1 cellular context compared by ENCODE assay signal in the genomic region with DNA sequence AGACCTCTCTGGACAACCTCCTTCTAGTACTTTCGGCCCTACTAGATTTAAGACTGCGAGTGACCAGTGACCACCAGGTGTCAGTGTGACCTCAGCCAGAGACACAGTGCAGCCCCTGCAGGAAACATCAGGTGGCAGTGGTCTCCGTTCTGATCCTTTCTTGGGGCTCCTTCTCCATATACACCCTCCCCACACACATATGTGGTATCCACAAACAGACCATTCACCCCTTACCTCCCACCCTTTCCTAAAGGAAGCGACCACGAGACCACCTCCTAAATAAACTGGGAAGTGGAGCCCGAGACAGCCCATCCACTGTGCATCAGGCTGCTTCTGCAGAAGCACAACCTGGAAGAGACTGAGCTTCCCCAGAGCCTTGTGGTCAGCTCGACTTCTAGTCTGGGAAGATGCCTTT.
TF ChIP-seq lines count a peak whose summit lies in the region.

No MANE protein-coding gene starts in this region.

TF ChIP-seq in K562, 482 proteins besides CTCF, POLR2A, EP300 and RAD21 (continued from another document and continues in another):
- TF ChIP-seq, protein P1, sequence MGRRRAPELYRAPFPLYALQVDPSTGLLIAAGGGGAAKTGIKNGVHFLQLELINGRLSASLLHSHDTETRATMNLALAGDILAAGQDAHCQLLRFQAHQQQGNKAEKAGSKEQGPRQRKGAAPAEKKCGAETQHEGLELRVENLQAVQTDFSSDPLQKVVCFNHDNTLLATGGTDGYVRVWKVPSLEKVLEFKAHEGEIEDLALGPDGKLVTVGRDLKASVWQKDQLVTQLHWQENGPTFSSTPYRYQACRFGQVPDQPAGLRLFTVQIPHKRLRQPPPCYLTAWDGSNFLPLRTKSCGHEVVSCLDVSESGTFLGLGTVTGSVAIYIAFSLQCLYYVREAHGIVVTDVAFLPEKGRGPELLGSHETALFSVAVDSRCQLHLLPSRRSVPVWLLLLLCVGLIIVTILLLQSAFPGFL (CRISPR knock-in tag; IDR thresholded peaks at IDR 0.05), result no peak
- TF ChIP-seq, protein P2, sequence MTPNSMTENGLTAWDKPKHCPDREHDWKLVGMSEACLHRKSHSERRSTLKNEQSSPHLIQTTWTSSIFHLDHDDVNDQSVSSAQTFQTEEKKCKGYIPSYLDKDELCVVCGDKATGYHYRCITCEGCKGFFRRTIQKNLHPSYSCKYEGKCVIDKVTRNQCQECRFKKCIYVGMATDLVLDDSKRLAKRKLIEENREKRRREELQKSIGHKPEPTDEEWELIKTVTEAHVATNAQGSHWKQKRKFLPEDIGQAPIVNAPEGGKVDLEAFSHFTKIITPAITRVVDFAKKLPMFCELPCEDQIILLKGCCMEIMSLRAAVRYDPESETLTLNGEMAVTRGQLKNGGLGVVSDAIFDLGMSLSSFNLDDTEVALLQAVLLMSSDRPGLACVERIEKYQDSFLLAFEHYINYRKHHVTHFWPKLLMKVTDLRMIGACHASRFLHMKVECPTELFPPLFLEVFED (CRISPR knock-in tag; conservative IDR thresholded peaks at IDR 0.05), result no peak
- TF ChIP-seq, protein P3, sequence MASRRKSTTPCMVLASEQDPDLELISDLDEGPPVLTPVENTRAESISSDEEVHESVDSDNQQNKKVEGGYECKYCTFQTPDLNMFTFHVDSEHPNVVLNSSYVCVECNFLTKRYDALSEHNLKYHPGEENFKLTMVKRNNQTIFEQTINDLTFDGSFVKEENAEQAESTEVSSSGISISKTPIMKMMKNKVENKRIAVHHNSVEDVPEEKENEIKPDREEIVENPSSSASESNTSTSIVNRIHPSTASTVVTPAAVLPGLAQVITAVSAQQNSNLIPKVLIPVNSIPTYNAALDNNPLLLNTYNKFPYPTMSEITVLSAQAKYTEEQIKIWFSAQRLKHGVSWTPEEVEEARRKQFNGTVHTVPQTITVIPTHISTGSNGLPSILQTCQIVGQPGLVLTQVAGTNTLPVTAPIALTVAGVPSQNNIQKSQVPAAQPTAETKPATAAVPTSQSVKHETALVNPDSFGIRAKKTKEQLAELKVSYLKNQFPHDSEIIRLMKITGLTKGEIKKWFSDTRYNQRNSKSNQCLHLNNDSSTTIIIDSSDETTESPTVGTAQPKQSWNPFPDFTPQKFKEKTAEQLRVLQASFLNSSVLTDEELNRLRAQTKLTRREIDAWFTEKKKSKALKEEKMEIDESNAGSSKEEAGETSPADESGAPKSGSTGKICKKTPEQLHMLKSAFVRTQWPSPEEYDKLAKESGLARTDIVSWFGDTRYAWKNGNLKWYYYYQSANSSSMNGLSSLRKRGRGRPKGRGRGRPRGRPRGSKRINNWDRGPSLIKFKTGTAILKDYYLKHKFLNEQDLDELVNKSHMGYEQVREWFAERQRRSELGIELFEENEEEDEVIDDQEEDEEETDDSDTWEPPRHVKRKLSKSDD (conservative IDR thresholded peaks at IDR 0.05; ENCODE audit: low read length), result no peak
- TF ChIP-seq, protein P4, sequence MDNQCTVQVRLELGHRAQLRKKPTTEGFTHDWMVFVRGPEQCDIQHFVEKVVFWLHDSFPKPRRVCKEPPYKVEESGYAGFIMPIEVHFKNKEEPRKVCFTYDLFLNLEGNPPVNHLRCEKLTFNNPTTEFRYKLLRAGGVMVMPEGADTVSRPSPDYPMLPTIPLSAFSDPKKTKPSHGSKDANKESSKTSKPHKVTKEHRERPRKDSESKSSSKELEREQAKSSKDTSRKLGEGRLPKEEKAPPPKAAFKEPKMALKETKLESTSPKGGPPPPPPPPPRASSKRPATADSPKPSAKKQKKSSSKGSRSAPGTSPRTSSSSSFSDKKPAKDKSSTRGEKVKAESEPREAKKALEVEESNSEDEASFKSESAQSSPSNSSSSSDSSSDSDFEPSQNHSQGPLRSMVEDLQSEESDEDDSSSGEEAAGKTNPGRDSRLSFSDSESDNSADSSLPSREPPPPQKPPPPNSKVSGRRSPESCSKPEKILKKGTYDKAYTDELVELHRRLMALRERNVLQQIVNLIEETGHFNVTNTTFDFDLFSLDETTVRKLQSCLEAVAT (IDR thresholded peaks at IDR 0.05), result peak in 1 of 2 experiments; percentile 80; a peak in 2 of 4 replicates
- TF ChIP-seq, protein P5, sequence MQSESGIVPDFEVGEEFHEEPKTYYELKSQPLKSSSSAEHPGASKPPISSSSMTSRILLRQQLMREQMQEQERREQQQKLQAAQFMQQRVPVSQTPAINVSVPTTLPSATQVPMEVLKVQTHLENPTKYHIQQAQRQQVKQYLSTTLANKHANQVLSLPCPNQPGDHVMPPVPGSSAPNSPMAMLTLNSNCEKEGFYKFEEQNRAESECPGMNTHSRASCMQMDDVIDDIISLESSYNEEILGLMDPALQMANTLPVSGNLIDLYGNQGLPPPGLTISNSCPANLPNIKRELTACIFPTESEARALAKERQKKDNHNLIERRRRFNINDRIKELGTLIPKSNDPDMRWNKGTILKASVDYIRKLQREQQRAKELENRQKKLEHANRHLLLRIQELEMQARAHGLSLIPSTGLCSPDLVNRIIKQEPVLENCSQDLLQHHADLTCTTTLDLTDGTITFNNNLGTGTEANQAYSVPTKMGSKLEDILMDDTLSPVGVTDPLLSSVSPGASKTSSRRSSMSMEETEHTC (IDR thresholded peaks at IDR 0.05), result no peak
- TF ChIP-seq GATAD2A (IDR thresholded peaks at IDR 0.05), result no peak
- no peak for TF ChIP-seq RB1 (IDR thresholded peaks at IDR 0.05; ENCODE audit: low read depth)
- TF ChIP-seq HDGF (IDR thresholded peaks at IDR 0.05), result peak; percentile 72; the same call in 1 of the 2 replicates
- TF ChIP-seq, protein P6, sequence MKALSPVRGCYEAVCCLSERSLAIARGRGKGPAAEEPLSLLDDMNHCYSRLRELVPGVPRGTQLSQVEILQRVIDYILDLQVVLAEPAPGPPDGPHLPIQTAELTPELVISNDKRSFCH (CRISPR knock-in tag; IDR thresholded peaks at IDR 0.05), result no peak
- TF ChIP-seq, protein P6 (tag; IDR thresholded peaks at IDR 0.05), result no peak
- TF ChIP-seq ARID1B (IDR thresholded peaks at IDR 0.05), result no peak
- TF ChIP-seq GTF2E2 (tag; IDR thresholded peaks at IDR 0.05), result no peak
- TF ChIP-seq MYC (IDR thresholded peaks at IDR 0.05; ENCODE audit: low read depth, low read length), result no peak
- TF ChIP-seq MYC (CRISPR knock-in tag; IDR thresholded peaks at IDR 0.05; ENCODE audit: borderline replicate concordance, low read depth), result no peak
- TF ChIP-seq SMC3 (conservative IDR thresholded peaks at IDR 0.05; ENCODE audit: insufficient read depth, low read depth, low read length), result peak; percentile 97
- TF ChIP-seq NFRKB (IDR thresholded peaks at IDR 0.05; ENCODE audit: low read depth), result no peak
- no peak for TF ChIP-seq ZNF586 (CRISPR knock-in tag; conservative IDR thresholded peaks at IDR 0.05)
- no peak for TF ChIP-seq POLR2AphosphoS5 (IDR thresholded peaks at IDR 0.05; ENCODE audit: control insufficient read depth, insufficient read depth, low read depth, low read length)
- TF ChIP-seq BRF1 (IDR thresholded peaks at IDR 0.05; ENCODE audit: borderline replicate concordance, extremely low read depth, insufficient read length), result no peak
- no peak for TF ChIP-seq LEF1 (IDR thresholded peaks at IDR 0.05)
- TF ChIP-seq ZNF764 (CRISPR knock-in tag; IDR thresholded peaks at IDR 0.05; ENCODE audit: low read depth), result no peak
- no peak for TF ChIP-seq TBL1XR1 (IDR thresholded peaks at IDR 0.05; ENCODE audit: low read length in 2 of 2)
- TF ChIP-seq, protein P7, sequence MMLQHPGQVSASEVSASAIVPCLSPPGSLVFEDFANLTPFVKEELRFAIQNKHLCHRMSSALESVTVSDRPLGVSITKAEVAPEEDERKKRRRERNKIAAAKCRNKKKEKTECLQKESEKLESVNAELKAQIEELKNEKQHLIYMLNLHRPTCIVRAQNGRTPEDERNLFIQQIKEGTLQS (IDR thresholded peaks at IDR 0.05), result no peak
- TF ChIP-seq, protein P7 (CRISPR knock-in tag; conservative IDR thresholded peaks at IDR 0.05), result no peak
- no peak for TF ChIP-seq NR1H2 (CRISPR knock-in tag; IDR thresholded peaks at IDR 0.05)
- no peak for TF ChIP-seq CBFA2T2 (conservative IDR thresholded peaks at IDR 0.05)
- no peak for TF ChIP-seq MAFF (IDR thresholded peaks at IDR 0.05; ENCODE audit: low read length)
- no peak for TF ChIP-seq NFIX (CRISPR knock-in tag; IDR thresholded peaks at IDR 0.05; ENCODE audit: low read depth)
- TF ChIP-seq KLF10 (CRISPR knock-in tag; IDR thresholded peaks at IDR 0.05), result no peak
- TF ChIP-seq, protein P8, sequence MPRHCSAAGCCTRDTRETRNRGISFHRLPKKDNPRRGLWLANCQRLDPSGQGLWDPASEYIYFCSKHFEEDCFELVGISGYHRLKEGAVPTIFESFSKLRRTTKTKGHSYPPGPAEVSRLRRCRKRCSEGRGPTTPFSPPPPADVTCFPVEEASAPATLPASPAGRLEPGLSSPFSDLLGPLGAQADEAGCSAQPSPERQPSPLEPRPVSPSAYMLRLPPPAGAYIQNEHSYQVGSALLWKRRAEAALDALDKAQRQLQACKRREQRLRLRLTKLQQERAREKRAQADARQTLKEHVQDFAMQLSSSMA (CRISPR knock-in tag; IDR thresholded peaks at IDR 0.05), result no peak
- TF ChIP-seq, protein P9, sequence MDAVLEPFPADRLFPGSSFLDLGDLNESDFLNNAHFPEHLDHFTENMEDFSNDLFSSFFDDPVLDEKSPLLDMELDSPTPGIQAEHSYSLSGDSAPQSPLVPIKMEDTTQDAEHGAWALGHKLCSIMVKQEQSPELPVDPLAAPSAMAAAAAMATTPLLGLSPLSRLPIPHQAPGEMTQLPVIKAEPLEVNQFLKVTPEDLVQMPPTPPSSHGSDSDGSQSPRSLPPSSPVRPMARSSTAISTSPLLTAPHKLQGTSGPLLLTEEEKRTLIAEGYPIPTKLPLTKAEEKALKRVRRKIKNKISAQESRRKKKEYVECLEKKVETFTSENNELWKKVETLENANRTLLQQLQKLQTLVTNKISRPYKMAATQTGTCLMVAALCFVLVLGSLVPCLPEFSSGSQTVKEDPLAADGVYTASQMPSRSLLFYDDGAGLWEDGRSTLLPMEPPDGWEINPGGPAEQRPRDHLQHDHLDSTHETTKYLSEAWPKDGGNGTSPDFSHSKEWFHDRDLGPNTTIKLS (IDR thresholded peaks at IDR 0.05; ENCODE audit: borderline replicate concordance, low read depth), result no peak
- no peak for TF ChIP-seq CREBBP (IDR thresholded peaks at IDR 0.05; ENCODE audit: low read depth, low read length)
- no peak for TF ChIP-seq BCL6 (CRISPR knock-in tag; IDR thresholded peaks at IDR 0.05)
- TF ChIP-seq, protein P10, sequence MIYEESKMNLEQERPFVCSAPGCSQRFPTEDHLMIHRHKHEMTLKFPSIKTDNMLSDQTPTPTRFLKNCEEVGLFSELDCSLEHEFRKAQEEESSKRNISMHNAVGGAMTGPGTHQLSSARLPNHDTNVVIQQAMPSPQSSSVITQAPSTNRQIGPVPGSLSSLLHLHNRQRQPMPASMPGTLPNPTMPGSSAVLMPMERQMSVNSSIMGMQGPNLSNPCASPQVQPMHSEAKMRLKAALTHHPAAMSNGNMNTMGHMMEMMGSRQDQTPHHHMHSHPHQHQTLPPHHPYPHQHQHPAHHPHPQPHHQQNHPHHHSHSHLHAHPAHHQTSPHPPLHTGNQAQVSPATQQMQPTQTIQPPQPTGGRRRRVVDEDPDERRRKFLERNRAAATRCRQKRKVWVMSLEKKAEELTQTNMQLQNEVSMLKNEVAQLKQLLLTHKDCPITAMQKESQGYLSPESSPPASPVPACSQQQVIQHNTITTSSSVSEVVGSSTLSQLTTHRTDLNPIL (CRISPR knock-in tag; IDR thresholded peaks at IDR 0.05), result no peak
- no peak for TF ChIP-seq POLR3A (IDR thresholded peaks at IDR 0.05; ENCODE audit: borderline replicate concordance, extremely low read depth, insufficient read depth, insufficient read length)
- TF ChIP-seq NR3C1 (CRISPR knock-in tag; IDR thresholded peaks at IDR 0.05), result no peak
- no peak for TF ChIP-seq RFX1 (IDR thresholded peaks at IDR 0.05)
- TF ChIP-seq POLR3G (IDR thresholded peaks at IDR 0.05; ENCODE audit: extremely low read depth, insufficient read length, insufficient replicate concordance), result no peak
- TF ChIP-seq ZBTB8A (IDR thresholded peaks at IDR 0.05; ENCODE audit: partially characterized antibody), result no peak
- TF ChIP-seq SMAD4 (CRISPR knock-in tag; conservative IDR thresholded peaks at IDR 0.05), result no peak
- no peak for TF ChIP-seq SAFB2 (IDR thresholded peaks at IDR 0.05; ENCODE audit: borderline replicate concordance, low read depth, low read length, severe bottlenecking)
- TF ChIP-seq, protein P11, sequence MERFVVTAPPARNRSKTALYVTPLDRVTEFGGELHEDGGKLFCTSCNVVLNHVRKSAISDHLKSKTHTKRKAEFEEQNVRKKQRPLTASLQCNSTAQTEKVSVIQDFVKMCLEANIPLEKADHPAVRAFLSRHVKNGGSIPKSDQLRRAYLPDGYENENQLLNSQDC (CRISPR knock-in tag; IDR thresholded peaks at IDR 0.05), result no peak
- TF ChIP-seq, protein P12, sequence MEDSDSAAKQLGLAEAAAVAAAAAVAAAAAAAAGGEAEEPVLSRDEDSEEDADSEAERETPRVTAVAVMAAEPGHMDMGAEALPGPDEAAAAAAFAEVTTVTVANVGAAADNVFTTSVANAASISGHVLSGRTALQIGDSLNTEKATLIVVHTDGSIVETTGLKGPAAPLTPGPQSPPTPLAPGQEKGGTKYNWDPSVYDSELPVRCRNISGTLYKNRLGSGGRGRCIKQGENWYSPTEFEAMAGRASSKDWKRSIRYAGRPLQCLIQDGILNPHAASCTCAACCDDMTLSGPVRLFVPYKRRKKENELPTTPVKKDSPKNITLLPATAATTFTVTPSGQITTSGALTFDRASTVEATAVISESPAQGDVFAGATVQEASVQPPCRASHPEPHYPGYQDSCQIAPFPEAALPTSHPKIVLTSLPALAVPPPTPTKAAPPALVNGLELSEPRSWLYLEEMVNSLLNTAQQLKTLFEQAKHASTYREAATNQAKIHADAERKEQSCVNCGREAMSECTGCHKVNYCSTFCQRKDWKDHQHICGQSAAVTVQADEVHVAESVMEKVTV (CRISPR knock-in tag; IDR thresholded peaks at IDR 0.05), result peak; percentile 92
- no peak for TF ChIP-seq RBM15 (IDR thresholded peaks at IDR 0.05; ENCODE audit: insufficient read depth, low read length)
- no peak for TF ChIP-seq HDAC8 (tag; IDR thresholded peaks at IDR 0.05)
- TF ChIP-seq, protein P13, sequence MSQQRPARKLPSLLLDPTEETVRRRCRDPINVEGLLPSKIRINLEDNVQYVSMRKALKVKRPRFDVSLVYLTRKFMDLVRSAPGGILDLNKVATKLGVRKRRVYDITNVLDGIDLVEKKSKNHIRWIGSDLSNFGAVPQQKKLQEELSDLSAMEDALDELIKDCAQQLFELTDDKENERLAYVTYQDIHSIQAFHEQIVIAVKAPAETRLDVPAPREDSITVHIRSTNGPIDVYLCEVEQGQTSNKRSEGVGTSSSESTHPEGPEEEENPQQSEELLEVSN (IDR thresholded peaks at IDR 0.05; ENCODE audit: borderline replicate concordance in 1 of 2, extremely low read depth in 1 of 2, insufficient read depth in 1 of 2, insufficient read length in 1 of 2, low read depth in 1 of 2, low read length in 1 of 2, poor library complexity in 1 of 2, severe bottlenecking in 1 of 2), result no peak
